8 cellular contexts compared by ENCODE assay signal in the genomic region with DNA sequence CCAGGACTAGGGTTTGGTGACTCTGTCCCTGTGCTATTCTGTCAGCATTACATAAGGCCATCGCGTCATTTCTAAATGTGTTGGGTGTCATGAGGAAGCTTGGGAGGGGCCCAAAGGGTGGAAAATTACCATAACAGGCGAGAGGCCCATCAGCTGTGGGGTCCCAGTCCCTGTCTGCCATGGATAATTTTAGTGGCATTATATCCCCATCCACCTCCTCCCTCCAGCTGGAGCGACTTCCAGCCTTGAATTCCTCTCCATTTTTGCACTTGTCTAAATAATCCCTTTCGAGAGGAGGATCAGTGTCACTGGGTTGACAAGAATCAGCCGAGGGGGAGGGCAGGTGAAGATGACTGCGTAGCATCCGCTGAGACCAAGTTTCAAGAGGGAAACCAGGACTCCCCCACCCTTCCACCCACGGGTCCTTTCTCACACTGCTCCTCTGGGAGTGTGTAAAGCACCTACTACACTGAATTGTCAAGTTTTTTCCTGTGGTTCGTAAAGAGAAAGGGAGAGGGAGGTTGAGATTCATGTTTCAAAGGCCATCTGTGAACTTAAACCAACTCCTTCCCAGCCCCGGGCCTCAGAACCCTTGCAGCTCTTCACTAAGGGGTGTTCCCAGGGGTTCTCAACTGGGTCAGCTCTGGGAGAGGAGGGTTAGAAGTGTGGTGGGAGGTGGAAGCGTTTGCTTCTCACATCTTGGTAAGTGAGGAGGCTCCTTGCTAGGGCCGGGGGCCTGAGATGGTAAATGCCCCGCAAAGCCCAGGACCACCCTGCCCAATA. TPM values are rescaled to one million over a fixed set of nuclear protein-coding genes. Genes with fewer than 3 reads are reported as not detected.
DNase-seq lines count a peak whose midpoint lies in the region; ATAC-seq, FAIRE-seq and TF ChIP-seq lines count a peak whose summit lies in the region.

No MANE protein-coding gene starts in this region.

- ATAC-seq in GM18909 (IDR thresholded peaks at IDR 0.05; ENCODE audit: poor library complexity, unreplicated experiment) (peak; percentile 67), HG02885 (IDR thresholded peaks at IDR 0.05; ENCODE audit: poor library complexity, unreplicated experiment) (peak; percentile 79), left lung (no peak)

- H3K36me3 Mint-ChIP-seq in astrocyte (ENCODE audit: low read depth, unreplicated experiment), result peaks cover 22% of the 10 kb centered on the region
- H3K36me3 Mint-ChIP-seq in activated T-helper 2 cell treated with anti-CD3 and anti-CD28 coated beads, Interferon-gamma antibody, Interleukin-2, Interleukin-4, amounts not matched to agents 10 μg/mL and 5 μg/mL and 100 μg/mL, durations not matched to agents 14 hours and 24 hours and 36 hours (ENCODE audit: low read depth), result no peaks in the 10 kb centered on the region

- no peak overlapping the region for H3K27ac Mint-ChIP-seq in astrocyte (ENCODE audit: unreplicated experiment)
- no peak overlapping the region for H3K27ac Mint-ChIP-seq in activated T-helper 2 cell treated with anti-CD3 and anti-CD28 coated beads, Interferon-gamma antibody, Interleukin-2, Interleukin-4, amounts not matched to agents 10 μg/mL and 5 μg/mL and 100 μg/mL, durations not matched to agents 14 hours and 24 hours and 36 hours

- H3K27ac ChIP-seq in C4-2B, result peak overlapping the region; percentile 69
- peak overlapping the region; percentile 19 for H3K27ac ChIP-seq in astrocyte (ENCODE audit: low read depth, low read length)
- H3K27ac ChIP-seq in left lung, result no peak overlapping the region

- H3K9ac ChIP-seq in astrocyte (ENCODE audit: low read length), result peak overlapping the region; percentile 45

- H3K4me3 Mint-ChIP-seq in astrocyte (ENCODE audit: unreplicated experiment), result no peak overlapping the region
- H3K4me3 Mint-ChIP-seq in activated T-helper 2 cell treated with anti-CD3 and anti-CD28 coated beads, Interferon-gamma antibody, Interleukin-2, Interleukin-4, amounts not matched to agents 10 μg/mL and 5 μg/mL and 100 μg/mL, durations not matched to agents 14 hours and 24 hours and 36 hours (ENCODE audit: low read depth), result no peak overlapping the region

- intact Hi-C loops in left lung (cut with DNase I), result no loop called here
- intact Hi-C loops in activated T-helper 2 cell treated with anti-CD3 and anti-CD28 coated beads, Interferon-gamma antibody, Interleukin-2, Interleukin-4, amounts not matched to agents 10 μg/mL and 5 μg/mL and 100 μg/mL, durations not matched to agents 14 hours and 24 hours and 36 hours (cut with micrococcal nuclease), result no loop called here

- peaks cover 10% of the 10 kb centered on the region for H3K4me1 ChIP-seq in astrocyte (ENCODE audit: insufficient read depth, low read length)
- peaks cover 0 to 11% of the 10 kb centered on the region in 2 donors for H3K4me1 ChIP-seq in left lung

- no peak overlapping the region for H3K4me2 ChIP-seq in astrocyte (ENCODE audit: low read length)

- no peaks in the 10 kb centered on the region for H4K20me1 ChIP-seq in astrocyte (ENCODE audit: insufficient read depth, low read length)

- FAIRE-seq in astrocyte (lab: Jason Lieb, UNC), result no peak

- H3K9me3 ChIP-seq in astrocyte (ENCODE audit: insufficient read depth, low read depth, low read length) (no peaks in the 10 kb centered on the region), left lung (no peaks in the 10 kb centered on the region)

- H3K79me2 ChIP-seq in astrocyte (ENCODE audit: insufficient read depth, low read length), result no peaks in the 10 kb centered on the region

- H3K27me3 Mint-ChIP-seq in astrocyte (ENCODE audit: low read depth, unreplicated experiment), result peaks cover 12% of the 10 kb centered on the region
- H3K27me3 Mint-ChIP-seq in activated T-helper 2 cell treated with anti-CD3 and anti-CD28 coated beads, Interferon-gamma antibody, Interleukin-2, Interleukin-4, amounts not matched to agents 10 μg/mL and 5 μg/mL and 100 μg/mL, durations not matched to agents 14 hours and 24 hours and 36 hours (ENCODE audit: low read depth), result no peaks in the 10 kb centered on the region

- TF ChIP-seq CTCF in C4-2B (conservative IDR thresholded peaks at IDR 0.05) (no peak), astrocyte (IDR thresholded peaks at IDR 0.05; ENCODE audit: insufficient read depth, low read depth, low read length) (peak; percentile 4), left lung (IDR thresholded peaks at IDR 0.05) (no peak)

- DNase-seq in astrocyte (ENCODE audit: low read depth) (no peak), left lung (no peak), T-helper 9 cell (no peak), C1 segment of cervical spinal cord (lab: John Stamatoyannopoulos, UW) (no peak)
- no peak for DNase-seq in activated T-helper 2 cell treated with anti-CD3 and anti-CD28 coated beads, Interferon-gamma antibody, Interleukin-2, Interleukin-4, amounts not matched to agents 10 μg/mL and 5 μg/mL and 100 μg/mL, durations not matched to agents 14 hours and 24 hours and 36 hours (ENCODE audit: low spot score)

- H3K36me3 ChIP-seq in astrocyte (ENCODE audit: insufficient read depth, low read length), result no peaks in the 10 kb centered on the region
- H3K36me3 ChIP-seq in left lung, result no peaks in the 10 kb centered on the region

- peaks cover 5% of the 10 kb centered on the region for H3K9me3 Mint-ChIP-seq in astrocyte (ENCODE audit: unreplicated experiment)
- H3K9me3 Mint-ChIP-seq in activated T-helper 2 cell treated with anti-CD3 and anti-CD28 coated beads, Interferon-gamma antibody, Interleukin-2, Interleukin-4, amounts not matched to agents 10 μg/mL and 5 μg/mL and 100 μg/mL, durations not matched to agents 14 hours and 24 hours and 36 hours, result no peaks in the 10 kb centered on the region

- H3K4me3 ChIP-seq in astrocyte (ENCODE audit: insufficient read depth, low read depth, low read length) (no peak overlapping the region), left lung (no peak overlapping the region)

- H2AFZ ChIP-seq in astrocyte (ENCODE audit: low read depth, low read length), result no peak overlapping the region

- no peaks in the 10 kb centered on the region for H3K27me3 ChIP-seq in astrocyte (ENCODE audit: insufficient read depth, low read length)
- no peaks in the 10 kb centered on the region for H3K27me3 ChIP-seq in left lung

- peaks cover 12% of the 10 kb centered on the region for H3K4me1 Mint-ChIP-seq in astrocyte (ENCODE audit: low read depth, unreplicated experiment)
- H3K4me1 Mint-ChIP-seq in activated T-helper 2 cell treated with anti-CD3 and anti-CD28 coated beads, Interferon-gamma antibody, Interleukin-2, Interleukin-4, amounts not matched to agents 10 μg/mL and 5 μg/mL and 100 μg/mL, durations not matched to agents 14 hours and 24 hours and 36 hours (ENCODE audit: low read depth), result peaks cover 13% of the 10 kb centered on the region

RNA-seq across cellular contexts. Expression of a gene that starts 29.2 kb away (rescaled TPM):
- total RNA-seq in astrocyte (7.1 and 10.0 TPM in 2 replicates), left lung (1 to 10 TPM; 2.4 to 7.7 TPM)
- 1.3 and 1.8 TPM in 2 replicates for total RNA-seq in activated T-helper 2 cell treated with anti-CD3 and anti-CD28 coated beads, Interferon-gamma antibody, Interleukin-2, Interleukin-4, amounts not matched to agents 10 μg/mL and 5 μg/mL and 100 μg/mL, durations not matched to agents 14 hours and 24 hours and 36 hours

RNA-seq across cellular contexts. Expression of a gene that starts 36.1 kb away (rescaled TPM):
- 21.4 and 21.6 TPM in 2 replicates for total RNA-seq in astrocyte
- 10 to 100 TPM; 24.0 to 35.2 TPM for total RNA-seq in left lung
- 46.2 and 46.3 TPM in 2 replicates for total RNA-seq in activated T-helper 2 cell treated with anti-CD3 and anti-CD28 coated beads, Interferon-gamma antibody, Interleukin-2, Interleukin-4, amounts not matched to agents 10 μg/mL and 5 μg/mL and 100 μg/mL, durations not matched to agents 14 hours and 24 hours and 36 hours

Comparison
In these comparisons a context has a peak if more than half of its experiments do, and no peak if none do; other contexts are left out.
1. H3K27ac ChIP-seq: peak in C4-2B (single experiment) and astrocyte (single experiment); none in left lung (0 of 2).